18 cellular contexts compared by ENCODE assay signal in the genomic region with DNA sequence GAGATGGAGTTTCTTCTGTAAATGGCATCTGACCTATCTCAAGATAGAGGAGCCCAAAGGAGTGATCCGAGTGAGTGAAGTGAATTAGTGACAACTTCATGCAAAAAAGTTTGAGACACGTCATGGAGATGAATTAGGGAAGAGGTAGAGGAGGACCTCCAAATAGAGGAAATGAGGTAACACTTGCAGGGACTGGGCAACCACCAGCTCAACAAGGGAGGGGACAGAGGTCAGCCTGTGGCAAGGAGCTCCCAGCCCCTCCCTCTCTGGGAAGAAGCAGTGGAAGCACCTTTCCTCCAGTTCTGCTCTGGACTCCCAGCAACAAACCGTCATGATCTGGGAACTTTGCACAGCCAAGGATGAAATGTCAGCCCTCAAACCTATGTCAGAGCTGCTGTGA.
DNase-seq lines count a peak whose midpoint lies in the region; ATAC-seq, FAIRE-seq and TF ChIP-seq lines count a peak whose summit lies in the region.
"Had no signal": no experiment of that assay in that cellular context is flagged by ENCODE, and none has a peak within 500 bp of the region (broad histone marks: within the 10 kb centered on the region; RNA-seq: fewer than 3 reads in every experiment).

No MANE protein-coding gene starts in this region.

- intact Hi-C loops in natural killer cell (cut with micrococcal nuclease) (no loop called here), HepG2 (cut with micrococcal nuclease; ENCODE audit: unreplicated experiment) (no loop called here)

- no peak for DNase-seq in natural killer cell
- no peak for DNase-seq in natural killer cell treated with Interleukin-12 subunit alpha and Interleukin-12 subunit beta and Interleukin-15 and Interleukin-18, amount 100 ng/mL, for 72 hours (ENCODE audit: low spot score)
- DNase-seq in NOMO-1 treated with dmso at 0.1 percent for 144 hours (lab: John Stamatoyannopoulos, UW; ENCODE audit: unreplicated experiment), result peak; percentile 63
- DNase-seq in HepG2 (ENCODE audit: low spot score), result no peak
- no peak for DNase-seq in omental fat pad (ENCODE audit: low spot score)
- no peak for DNase-seq in amniotic stem cell (lab: John Stamatoyannopoulos, UW)
- DNase-seq in T-helper 9 cell, result no peak
- DNase-seq: CD8-positive, alpha-beta memory T cell; DMS 273 treated with DMSO at 0.1 percent for 48 hours; H7; MG63; NCI-H1436; NCI-H2029 treated with DMSO at 0.1 percent for 48 hours; NCI-H524 had no signal

- H3K4me1 Mint-ChIP-seq in natural killer cell, result peaks cover 0 to 14% of the 10 kb centered on the region in 2 donors
- peaks cover 11 to 22% of the 10 kb centered on the region in 2 donors for H3K4me1 Mint-ChIP-seq in natural killer cell treated with Interleukin-12 subunit alpha and Interleukin-12 subunit beta and Interleukin-15 and Interleukin-18, amount 100 ng/mL, for 72 hours (ENCODE audit: low read depth in 2 of 2)

- no peaks in the 10 kb centered on the region for H3K79me2 ChIP-seq in HepG2 (ENCODE audit: insufficient read depth, low read length)

- no peak for TF ChIP-seq EP300 in HepG2 (IDR thresholded peaks at IDR 0.05; ENCODE audit: low read depth in 2 of 2, low read length in 2 of 2)
- TF ChIP-seq EP300 in HepG2 (CRISPR knock-in tag; IDR thresholded peaks at IDR 0.05; ENCODE audit: borderline replicate concordance), result no peak

- no peaks in the 10 kb centered on the region for H3K4me1 ChIP-seq in HepG2 (ENCODE audit: insufficient read depth, low read length)
- H3K4me1 ChIP-seq: A549 had no signal

- TF ChIP-seq POLR2A in HepG2 (IDR thresholded peaks at IDR 0.05; ENCODE audit: insufficient read depth in 1 of 2, low read depth in 2 of 2, low read length in 2 of 2), result no peak

- no peaks in the 10 kb centered on the region for H4K20me1 ChIP-seq in HepG2 (ENCODE audit: insufficient read depth, low read length)

- H3K4me2 ChIP-seq in HepG2 (ENCODE audit: low read depth, low read length), result no peak overlapping the region
- H3K4me2 ChIP-seq: A549, KMS-11 had no signal

- TF ChIP-seq CTCF in natural killer cell (IDR thresholded peaks at IDR 0.05), result no peak
- TF ChIP-seq CTCF in HepG2 (CRISPR knock-in tag; IDR thresholded peaks at IDR 0.05), result no peak
- no peak for TF ChIP-seq CTCF in omental fat pad (IDR thresholded peaks at IDR 0.05)

- H3K27me3 Mint-ChIP-seq in natural killer cell (ENCODE audit: low read depth in 2 of 2), result no peaks in the 10 kb centered on the region
- no peaks in the 10 kb centered on the region for H3K27me3 Mint-ChIP-seq in natural killer cell treated with Interleukin-12 subunit alpha and Interleukin-12 subunit beta and Interleukin-15 and Interleukin-18, amount 100 ng/mL, for 72 hours

- CTCF ChIA-PET in HepG2 (lab: Yijun Ruan, JAX; ENCODE audit: low intra/inter-chr PET ratio, low total read pairs), result no interaction called here

- no peak overlapping the region for H3K4me3 Mint-ChIP-seq in natural killer cell
- H3K4me3 Mint-ChIP-seq in natural killer cell treated with Interleukin-12 subunit alpha and Interleukin-12 subunit beta and Interleukin-15 and Interleukin-18, amount 100 ng/mL, for 72 hours, result no peak overlapping the region
- H3K4me3 Mint-ChIP-seq: CD8-positive, alpha-beta memory T cell had no signal

- H2AFZ ChIP-seq in HepG2 (ENCODE audit: low read length), result no peak overlapping the region

- 1% methylated on average over 3 of the region's 3 CpGs for WGBS in HepG2 (ENCODE audit: low lambda C conversion rate)

- peak overlapping the region in 1 of 2 donors; percentile 28 for H3K27ac Mint-ChIP-seq in natural killer cell
- H3K27ac Mint-ChIP-seq in natural killer cell treated with Interleukin-12 subunit alpha and Interleukin-12 subunit beta and Interleukin-15 and Interleukin-18, amount 100 ng/mL, for 72 hours, result no peak overlapping the region

- no peak for TF ChIP-seq RAD21 in HepG2 (CRISPR knock-in tag; IDR thresholded peaks at IDR 0.05)

- no peaks in the 10 kb centered on the region for H3K9me3 Mint-ChIP-seq in natural killer cell
- H3K9me3 Mint-ChIP-seq in natural killer cell treated with Interleukin-12 subunit alpha and Interleukin-12 subunit beta and Interleukin-15 and Interleukin-18, amount 100 ng/mL, for 72 hours, result peaks cover 3% of the 10 kb centered on the region

- no peak overlapping the region for H3K4me3 ChIP-seq in HepG2 (replicated peaks in 1 of 3; ENCODE audit: insufficient read depth in 1 of 3, low read depth in 2 of 3, low read length in 3 of 3)
- H3K4me3 ChIP-seq: A549, MG63 had no signal

- H3K9me3 ChIP-seq in HepG2 (ENCODE audit: low read length), result no peaks in the 10 kb centered on the region
- H3K9me3 ChIP-seq: MG63 had no signal

- H3K27ac ChIP-seq in HepG2 (ENCODE audit: extremely low read length, insufficient read depth, low read length), result no peak overlapping the region
- H3K27ac ChIP-seq: A549, KMS-11 had no signal

- ATAC-seq in natural killer cell (peak in 2 of 3 donors; percentile 9 to 78), HepG2 (no peak), omental fat pad (ENCODE audit: low FRiP score) (no peak), GM21447 (IDR thresholded peaks at IDR 0.05; ENCODE audit: unreplicated experiment) (no peak)
- no peak for ATAC-seq in natural killer cell treated with Interleukin-12 subunit alpha and Interleukin-12 subunit beta and Interleukin-15 and Interleukin-18, amount 100 ng/mL, for 72 hours
- ATAC-seq: A549, SK-N-SH treated with all-trans-retinoic acid at 6 μM for 48 hours had no signal

- H3K36me3 Mint-ChIP-seq in natural killer cell, result peaks cover 19% of the 10 kb centered on the region
- H3K36me3 Mint-ChIP-seq in natural killer cell treated with Interleukin-12 subunit alpha and Interleukin-12 subunit beta and Interleukin-15 and Interleukin-18, amount 100 ng/mL, for 72 hours, result peaks cover 19% of the 10 kb centered on the region

- no peaks in the 10 kb centered on the region for H3K36me3 ChIP-seq in HepG2 (replicated peaks in 1 of 2; ENCODE audit: control insufficient read depth in 1 of 2, insufficient read depth in 2 of 2, low read length in 2 of 2)
- H3K36me3 ChIP-seq: MG63 had no signal

- peaks cover 2 to 8% of the 10 kb centered on the region in 2 experiments; a peak in 2 of 5 replicates for H3K27me3 ChIP-seq in HepG2 (ENCODE audit: control insufficient read depth in 1 of 2, insufficient read depth in 2 of 2, low read length in 2 of 2)
- H3K27me3 ChIP-seq: MG63 had no signal

- POLR2A ChIA-PET in HepG2 (lab: Yijun Ruan, JAX), result no interaction called here

- H3K9ac ChIP-seq in HepG2 (ENCODE audit: insufficient read depth, low read depth, low read length), result no peak overlapping the region
- H3K9ac ChIP-seq: KMS-11 had no signal

- no TSS peak for BruUV-seq in HepG2 (replicated peaks; lab: Mats Ljungman, UMichigan)

- FAIRE-seq in HepG2 (lab: Jason Lieb, UNC), result no peak
- FAIRE-seq: A549 had no signal

- in situ Hi-C loops in HepG2 (cut with HindIII; ENCODE audit: extremely low pct_ligation_motif_present, low pct_unique_long_range_greater_than_20kb), result no loop called here

TF ChIP-seq in HepG2, 621 proteins besides CTCF, POLR2A, EP300 and RAD21:
- TF ChIP-seq, protein P1, sequence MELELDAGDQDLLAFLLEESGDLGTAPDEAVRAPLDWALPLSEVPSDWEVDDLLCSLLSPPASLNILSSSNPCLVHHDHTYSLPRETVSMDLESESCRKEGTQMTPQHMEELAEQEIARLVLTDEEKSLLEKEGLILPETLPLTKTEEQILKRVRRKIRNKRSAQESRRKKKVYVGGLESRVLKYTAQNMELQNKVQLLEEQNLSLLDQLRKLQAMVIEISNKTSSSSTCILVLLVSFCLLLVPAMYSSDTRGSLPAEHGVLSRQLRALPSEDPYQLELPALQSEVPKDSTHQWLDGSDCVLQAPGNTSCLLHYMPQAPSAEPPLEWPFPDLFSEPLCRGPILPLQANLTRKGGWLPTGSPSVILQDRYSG (CRISPR knock-in tag; IDR thresholded peaks at IDR 0.05), result no peak
- 0 out of 2 replicates have a peak, but pooled peaks have one; percentile 25 for TF ChIP-seq CREB1 (IDR thresholded peaks at IDR 0.05)
- TF ChIP-seq CREB1 (CRISPR knock-in tag; IDR thresholded peaks at IDR 0.05), result no peak
TF ChIP-seq in HepG2: peak in this region for 1.

Comparison
In these comparisons a context has a peak if more than half of its experiments do, and no peak if none do; other contexts are left out.
1. ATAC-seq: peak in natural killer cell (2 of 3); none in natural killer cell treated with Interleukin-12 subunit alpha and Interleukin-12 subunit beta and Interleukin-15 and Interleukin-18, amount 100 ng/mL, for 72 hours (0 of 2), HepG2 (single experiment), omental fat pad (single experiment) and GM21447 (single experiment).